In the genomic region with DNA sequence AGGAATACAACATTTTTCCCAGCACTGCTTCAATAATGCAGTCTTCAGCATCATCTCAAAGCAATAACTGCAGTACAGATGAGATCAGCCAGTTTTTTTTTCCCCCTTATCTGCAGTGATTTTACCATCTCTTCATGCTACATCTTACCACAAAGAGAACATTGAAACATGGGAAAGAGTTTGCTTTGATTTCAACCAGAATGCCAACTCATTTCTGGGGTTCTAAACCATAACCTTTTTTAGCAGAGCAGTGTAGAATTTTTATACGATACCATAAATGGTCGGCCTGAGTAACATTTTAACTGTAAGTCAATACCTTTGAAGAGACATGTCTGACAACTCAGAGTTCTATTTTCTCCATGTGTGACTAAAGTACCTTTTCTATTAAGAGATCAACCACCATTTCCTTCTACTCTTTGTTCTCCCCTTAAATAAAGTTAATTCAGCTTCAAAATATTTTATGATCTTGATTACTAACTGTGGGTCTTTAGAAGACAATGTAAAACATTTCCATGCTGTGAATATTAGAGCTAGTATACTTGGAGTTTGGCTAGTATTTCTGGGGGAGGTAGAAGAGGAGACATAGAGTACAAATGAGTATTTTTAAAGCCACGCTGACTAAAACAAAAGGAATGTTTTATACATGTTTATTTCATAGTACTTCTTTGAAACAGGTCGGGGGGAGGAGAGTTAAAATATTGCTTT, we compare ENCODE assay signal across 9 cellular contexts.
DNase-seq lines count a peak whose midpoint lies in the region; ATAC-seq and TF ChIP-seq lines count a peak whose summit lies in the region.
"Had no signal": no experiment of that assay in that cellular context is flagged by ENCODE, and none has a peak within 500 bp of the region (broad histone marks: within the 10 kb centered on the region; RNA-seq: fewer than 3 reads in every experiment).

No MANE protein-coding gene starts in this region.

- CTCF ChIA-PET in SK-N-SH (lab: Yijun Ruan, JAX), result interaction anchor here (1.2 kb wide), 1 partner anchor 76 kb away, joined by 3 read pairs; no protein-coding TSS in a partner anchor

- in situ Hi-C loops in GM23248 (cut with MboI), result no loop called here

- H3F3A ChIP-seq in GM23248 (ENCODE audit: insufficient read depth), result peaks cover 7% of the 10 kb centered on the region; the same call in 1 of the 2 replicates
- peaks cover 11% of the 10 kb centered on the region for H3F3A ChIP-seq in SK-N-SH (replicated peaks; ENCODE audit: insufficient read depth)

- H3K9me3 ChIP-seq in GM23248 (ENCODE audit: low read depth) (no peaks in the 10 kb centered on the region), SK-N-SH (no peaks in the 10 kb centered on the region)
- H3K9me3 ChIP-seq: gastrocnemius medialis had no signal

- H3K27me3 Mint-ChIP-seq in nephron (ENCODE audit: low read depth), result no peaks in the 10 kb centered on the region

- H3K4me3 ChIP-seq in GM23248, result no peak overlapping the region
- no peak overlapping the region for H3K4me3 ChIP-seq in SK-N-SH (ENCODE audit: low read depth in 2 of 2, low read length in 1 of 2)
- H3K4me3 ChIP-seq: gastrocnemius medialis had no signal

- POLR2A ChIA-PET in SK-N-SH (lab: Yijun Ruan, JAX), result no interaction called here

- WGBS in GM23248 (ENCODE audit: low coverage in 1 of 2, low lambda C conversion rate in 2 of 2, missing lambda C conversion rate in 2 of 2), 2 experiments, result 53 to 56% methylated on average over 4 of the region's 4 CpGs
- WGBS in SK-N-SH (ENCODE audit: low lambda C conversion rate), result 77% methylated on average over 4 of the region's 4 CpGs

- H3K79me2 ChIP-seq in GM23248 (ENCODE audit: insufficient read depth) (peaks cover 31% of the 10 kb centered on the region), SK-N-SH (ENCODE audit: insufficient read depth) (peaks cover 46% of the 10 kb centered on the region)

- no peak overlapping the region for H3K4me3 Mint-ChIP-seq in nephron

- H3K36me3 ChIP-seq in GM23248 (ENCODE audit: low read depth) (0 out of 2 replicates have a peak, but pooled peaks cover 3% of the 10 kb centered on the region), SK-N-SH (replicated peaks in 1 of 2; ENCODE audit: control insufficient read depth in 1 of 2, insufficient read depth in 2 of 2, low read length in 1 of 2) (no peaks in the 10 kb centered on the region)
- H3K36me3 ChIP-seq: gastrocnemius medialis had no signal

- peaks cover 9% of the 10 kb centered on the region for H3K4me1 Mint-ChIP-seq in nephron

- H3K9ac ChIP-seq in GM23248 (no peak overlapping the region), SK-N-SH (peak overlapping the region; percentile 31; the same call in 1 of the 2 replicates)

- TF ChIP-seq EP300 in SK-N-SH (IDR thresholded peaks at IDR 0.05; ENCODE audit: borderline replicate concordance in 1 of 2, low read depth in 1 of 2, low read length in 1 of 2), result no peak

- H3K4me2 ChIP-seq in GM23248 (ENCODE audit: unreplicated experiment) (peak overlapping the region; percentile 18), SK-N-SH (peak overlapping the region; percentile 35; the same call in 1 of the 2 replicates)

- H2AFZ ChIP-seq in GM23248 (no peak overlapping the region), SK-N-SH (ENCODE audit: low read depth) (no peak overlapping the region)

- no peaks in the 10 kb centered on the region for H3K27me3 ChIP-seq in GM23248 (replicated peaks; ENCODE audit: insufficient read depth)
- no peaks in the 10 kb centered on the region for H3K27me3 ChIP-seq in SK-N-SH (ENCODE audit: insufficient read depth)
- H3K27me3 ChIP-seq: gastrocnemius medialis had no signal

- H3K4me1 ChIP-seq in GM23248 (ENCODE audit: insufficient read depth), result peaks cover 11% of the 10 kb centered on the region
- peaks cover 2 to 15% of the 10 kb centered on the region in 2 experiments; a peak in 2 of 4 replicates for H3K4me1 ChIP-seq in SK-N-SH (ENCODE audit: control insufficient read depth in 1 of 2, insufficient read depth in 2 of 2, low read depth in 1 of 2, low read length in 1 of 2)

- no peak for TF ChIP-seq CTCF in SK-N-SH (IDR thresholded peaks at IDR 0.05)
- TF ChIP-seq CTCF in nephron (IDR thresholded peaks at IDR 0.05; ENCODE audit: unreplicated experiment in 3 of 3), result no peak

- TF ChIP-seq RAD21 in SK-N-SH (IDR thresholded peaks at IDR 0.05; ENCODE audit: low read length), result no peak

- ATAC-seq in GM18520 (IDR thresholded peaks at IDR 0.05; ENCODE audit: unreplicated experiment) (peak; percentile 59), HG02588 (IDR thresholded peaks at IDR 0.05; ENCODE audit: unreplicated experiment) (no peak), HG03354 (IDR thresholded peaks at IDR 0.05; ENCODE audit: poor library complexity, severe bottlenecking, unreplicated experiment) (no peak)

- peak overlapping the region; percentile 7 to 58 (median 17) for H3K27ac Mint-ChIP-seq in nephron

- no peaks in the 10 kb centered on the region for H3K9me2 ChIP-seq in GM23248 (ENCODE audit: insufficient read depth)
- H3K9me2 ChIP-seq in SK-N-SH, result no peaks in the 10 kb centered on the region

- DNase-seq in GM23248, result peak; percentile 26
- DNase-seq in SK-N-SH, result no peak
- no peak for DNase-seq in NK-92 (lab: John Stamatoyannopoulos, UW; ENCODE audit: unreplicated experiment)
- no peak for DNase-seq in NCI-H2227 (lab: John Stamatoyannopoulos, UW; ENCODE audit: unreplicated experiment)
- DNase-seq: gastrocnemius medialis had no signal

- H4K20me1 ChIP-seq in GM23248 (ENCODE audit: insufficient read depth), result no peaks in the 10 kb centered on the region
- peaks cover 3% of the 10 kb centered on the region; the same call in 1 of the 2 replicates for H4K20me1 ChIP-seq in SK-N-SH (ENCODE audit: insufficient read depth)

- H3K36me3 Mint-ChIP-seq in nephron (ENCODE audit: low read depth), result peaks cover 28% of the 10 kb centered on the region

- H3K27ac ChIP-seq in GM23248 (no peak overlapping the region), SK-N-SH (ENCODE audit: low read depth in 2 of 2, low read length in 1 of 2) (peak overlapping the region in 1 of 2 experiments; percentile 56; a peak in 2 of 4 replicates)

- H3K9me3 Mint-ChIP-seq in nephron, result no peaks in the 10 kb centered on the region

TF ChIP-seq in SK-N-SH, 30 proteins besides CTCF, POLR2A, EP300 and RAD21:
- no peak for TF ChIP-seq GATA2 (CRISPR knock-in tag; IDR thresholded peaks at IDR 0.05)
- TF ChIP-seq RFX5 (IDR thresholded peaks at IDR 0.05; ENCODE audit: low read length), result no peak
